ENCODE assay signal across 18 cellular contexts in genomic region chr11:5679811-5680210, GRCh38. TPM values are rescaled to one million over a fixed set of nuclear protein-coding genes. Genes with fewer than 3 reads are reported as not detected.
DNase-seq lines count a peak whose midpoint lies in the region; ATAC-seq, FAIRE-seq and TF ChIP-seq lines count a peak whose summit lies in the region.
"Had no signal": no experiment of that assay in that cellular context is flagged by ENCODE, and none has a peak within 500 bp of the region (broad histone marks: within the 10 kb centered on the region; RNA-seq: fewer than 3 reads in every experiment).

No MANE protein-coding gene starts in this region.

- peaks cover 28 to 43% of the 10 kb centered on the region in 2 experiments; a peak in 3 of 4 replicates for H3K79me1 ChIP-seq in IMR-90 (ENCODE audit: low read depth in 1 of 2, low read length in 2 of 2)
- H3K79me1 ChIP-seq in mesenchymal stem cell (replicated peaks; ENCODE audit: low read length, poor library complexity, severe bottlenecking) = peaks cover 25% of the 10 kb centered on the region

- H3K36me3 Mint-ChIP-seq in CD4-positive, alpha-beta memory T cell = peaks cover 38 to 43% of the 10 kb centered on the region in 2 donors
- H3K36me3 Mint-ChIP-seq in astrocyte (ENCODE audit: low read depth, unreplicated experiment) = peaks cover 42% of the 10 kb centered on the region

- no peak overlapping the region for H2BK12ac ChIP-seq in mesenchymal stem cell (ENCODE audit: low read length in 2 of 2)

- no peak overlapping the region for H4K8ac ChIP-seq in IMR-90 (ENCODE audit: low read depth in 2 of 2, low read length in 2 of 2)
- peak overlapping the region; percentile 60 for H4K8ac ChIP-seq in mesenchymal stem cell (ENCODE audit: low read length)

- no peak overlapping the region for H2AK9ac ChIP-seq in IMR-90 (replicated peaks; ENCODE audit: low read depth, low read length, poor library complexity)

- H3K9me3 ChIP-seq in CD4-positive, alpha-beta memory T cell (ENCODE audit: control insufficient read depth in 1 of 2, low read length in 2 of 2) = no peaks in the 10 kb centered on the region
- H3K9me3 ChIP-seq in IMR-90 (ENCODE audit: control insufficient read depth, insufficient read depth, low read length) = peaks cover 2% of the 10 kb centered on the region; the same call in 1 of the 2 replicates
- H3K9me3 ChIP-seq in astrocyte (ENCODE audit: insufficient read depth, low read depth, low read length) = no peaks in the 10 kb centered on the region
- H3K9me3 ChIP-seq in mesenchymal stem cell (ENCODE audit: control insufficient read depth, low read length) = peaks cover 3% of the 10 kb centered on the region

- peaks cover 20% of the 10 kb centered on the region for H3K36me3 ChIP-seq in CD4-positive, alpha-beta memory T cell (ENCODE audit: insufficient read depth, low read length)
- peaks cover 22% of the 10 kb centered on the region for H3K36me3 ChIP-seq in IMR-90 (ENCODE audit: control insufficient read depth, insufficient read depth, low read length)
- H3K36me3 ChIP-seq in astrocyte (ENCODE audit: insufficient read depth, low read length) = peaks cover 17% of the 10 kb centered on the region
- peaks cover 23 to 25% of the 10 kb centered on the region in 2 experiments for H3K36me3 ChIP-seq in mesenchymal stem cell (ENCODE audit: control insufficient read depth in 1 of 2, insufficient read depth in 2 of 2, low read depth in 1 of 2, low read length in 2 of 2)

- FAIRE-seq in astrocyte (lab: Jason Lieb, UNC) = no peak
- FAIRE-seq: HepG2 had no signal

- no peak overlapping the region for H2BK15ac ChIP-seq in IMR-90 (ENCODE audit: low read depth, low read length)
- H2BK15ac ChIP-seq in mesenchymal stem cell (ENCODE audit: low read depth, poor library complexity, severe bottlenecking) = no peak overlapping the region

- H3K4ac ChIP-seq in IMR-90 (ENCODE audit: low read depth, low read length) (no peak overlapping the region), mesenchymal stem cell (ENCODE audit: low read depth in 1 of 2, low read length in 2 of 2) (no peak overlapping the region)

- H2BK120ac ChIP-seq in IMR-90 (ENCODE audit: low read depth, low read length) (no peak overlapping the region), mesenchymal stem cell (ENCODE audit: low read depth, low read length) (no peak overlapping the region)

- no peak overlapping the region for H3K4me3 Mint-ChIP-seq in CD4-positive, alpha-beta memory T cell
- no peak overlapping the region for H3K4me3 Mint-ChIP-seq in astrocyte (ENCODE audit: unreplicated experiment)

- H3K18ac ChIP-seq in IMR-90 (ENCODE audit: low read depth, low read length) (no peak overlapping the region), mesenchymal stem cell (ENCODE audit: low read depth in 1 of 2, low read length in 2 of 2) (no peak overlapping the region)

- H2AK5ac ChIP-seq in IMR-90 (ENCODE audit: low read depth, low read length) = no peak overlapping the region
- no peak overlapping the region for H2AK5ac ChIP-seq in mesenchymal stem cell (ENCODE audit: low read length, severe bottlenecking)

- dilution Hi-C loops in IMR-90 (cut with HindIII; ENCODE audit: low sequenced_read_pairs, unreplicated experiment) = no loop called here

- intact Hi-C loops in CD4-positive, alpha-beta memory T cell (cut with micrococcal nuclease) = loop anchor here (5.0 to 10.0 kb wide), 2 partner anchors 555 to 1073 kb away; partner anchors contain the start of genes CNGA4, FHIP1B and TRIM68
- intact Hi-C loops in IMR-90 (cut with micrococcal nuclease) (loop anchor here (10.0 kb wide), 1 partner anchor 315 kb away; no protein-coding TSS in a partner anchor), dorsolateral prefrontal cortex (cut with DNase I) (no loop called here)

- WGBS in IMR-90 (ENCODE audit: extremely low coverage in 2 of 2, insufficient read length in 1 of 2), 2 experiments = 83% methylated on average over 1 of the region's 7 CpGs; no CpG with 5 or more reads in 1 of the 2 experiments
- 98% methylated on average over 7 of the region's 7 CpGs for WGBS in mesenchymal stem cell

- no peaks in the 10 kb centered on the region; the same call in 1 of the 2 replicates for H3K9me1 ChIP-seq in IMR-90 (ENCODE audit: insufficient read depth, low read length)

- DNase-seq in CD4-positive, alpha-beta memory T cell = no peak
- DNase-seq in IMR-90 (no peak), astrocyte (ENCODE audit: low read depth) (peak; percentile 8), mesenchymal stem cell (no peak), dorsolateral prefrontal cortex (no peak), D341Med (ENCODE audit: low spot score) (no peak)
- DNase-seq: AML-193; Calu3; CD4-positive, CD25-positive, alpha-beta regulatory T cell; H7; MM.1S; NCI-H1092 treated with DMSO at 0.1 percent for 48 hours; NCI-H2081 treated with DMSO at 0.1 percent for 48 hours; NCI-H510A; NCI-H774 had no signal

- in situ Hi-C loops in IMR-90 (cut with MboI; ENCODE audit: low sequenced_read_pairs) = loop anchor here (5.0 to 25.0 kb wide), 2 partner anchors 78 to 682 kb away; no protein-coding TSS in a partner anchor

- peaks cover 29 to 46% (median 35%) of the 10 kb centered on the region in 4 donors for H3K4me1 Mint-ChIP-seq in CD4-positive, alpha-beta memory T cell
- H3K4me1 Mint-ChIP-seq in astrocyte (ENCODE audit: low read depth, unreplicated experiment) = peaks cover 10% of the 10 kb centered on the region

- TF ChIP-seq RAD21 in IMR-90 (IDR thresholded peaks at IDR 0.05; ENCODE audit: low read length) = no peak

- H4K20me1 ChIP-seq in IMR-90 (ENCODE audit: insufficient read depth, low read length) = no peaks in the 10 kb centered on the region
- no peaks in the 10 kb centered on the region for H4K20me1 ChIP-seq in astrocyte (ENCODE audit: insufficient read depth, low read length)

- no peaks in the 10 kb centered on the region for H3K9me3 Mint-ChIP-seq in CD4-positive, alpha-beta memory T cell
- peaks cover 4% of the 10 kb centered on the region for H3K9me3 Mint-ChIP-seq in astrocyte (ENCODE audit: unreplicated experiment)
- H3K9me3 Mint-ChIP-seq: CD4-positive, CD25-positive, alpha-beta regulatory T cell had no signal

- H2BK5ac ChIP-seq in IMR-90 (ENCODE audit: low read depth, low read length, poor library complexity, severe bottlenecking) (no peak overlapping the region), mesenchymal stem cell (ENCODE audit: low read depth, low read length, poor library complexity, severe bottlenecking) (no peak overlapping the region)

- H3K4me2 ChIP-seq in IMR-90 (ENCODE audit: low read depth, low read length) = no peak overlapping the region
- H3K4me2 ChIP-seq in astrocyte (ENCODE audit: low read length) = no peak overlapping the region
- no peak overlapping the region for H3K4me2 ChIP-seq in mesenchymal stem cell (ENCODE audit: low read length, poor library complexity, severe bottlenecking)

- BruUV-seq in IMR-90 (replicated peaks; lab: Mats Ljungman, UMichigan) = no TSS peak

- H3K9ac ChIP-seq in IMR-90 (ENCODE audit: low read depth, low read length) = no peak overlapping the region
- H3K9ac ChIP-seq in astrocyte (ENCODE audit: low read length) = no peak overlapping the region
- H3K9ac ChIP-seq in mesenchymal stem cell (ENCODE audit: low read length) = no peak overlapping the region

- H2BK20ac ChIP-seq in IMR-90 (ENCODE audit: low read depth, low read length) = no peak overlapping the region

- H3K14ac ChIP-seq in IMR-90 (replicated peaks; ENCODE audit: low read depth, low read length) (no peak overlapping the region), mesenchymal stem cell (ENCODE audit: low read length in 2 of 2) (no peak overlapping the region)

- CTCF ChIA-PET in CD4-positive, alpha-beta memory T cell (lab: Charles Lee; ENCODE audit: partially characterized antibody) = no interaction called here
- CTCF ChIA-PET in IMR-90 (lab: Yijun Ruan, JAX) = interaction anchor here (1.4 kb wide), 1 partner anchor 59 kb away, joined by 3 read pairs; no protein-coding TSS in a partner anchor

- H3K79me2 ChIP-seq in astrocyte (ENCODE audit: insufficient read depth, low read length) = peaks cover 55% of the 10 kb centered on the region

- H3K27me3 Mint-ChIP-seq in CD4-positive, alpha-beta memory T cell = no peaks in the 10 kb centered on the region
- H3K27me3 Mint-ChIP-seq in astrocyte (ENCODE audit: low read depth, unreplicated experiment) = no peaks in the 10 kb centered on the region

- no peak overlapping the region for H4K91ac ChIP-seq in IMR-90 (ENCODE audit: insufficient read depth, low read depth, low read length)
- peak overlapping the region; percentile 27 for H4K91ac ChIP-seq in mesenchymal stem cell (ENCODE audit: low read length)

- H2AFZ ChIP-seq in IMR-90 (replicated peaks; ENCODE audit: low read length, poor library complexity) (peak overlapping the region; percentile 32), astrocyte (ENCODE audit: low read depth, low read length) (no peak overlapping the region), mesenchymal stem cell (ENCODE audit: low read depth, low read length) (no peak overlapping the region)

- H3K56ac ChIP-seq in IMR-90 (ENCODE audit: extremely low read depth, insufficient read depth, low read length) = no peak overlapping the region

- H3K4me1 ChIP-seq in CD4-positive, alpha-beta memory T cell (ENCODE audit: insufficient read depth, low read length) = peaks cover 4% of the 10 kb centered on the region
- H3K4me1 ChIP-seq in IMR-90 (ENCODE audit: control insufficient read depth, insufficient read depth, low read length) (no peaks in the 10 kb centered on the region), astrocyte (ENCODE audit: insufficient read depth, low read length) (peaks cover 7% of the 10 kb centered on the region), mesenchymal stem cell (ENCODE audit: control insufficient read depth, insufficient read depth, low read depth, low read length) (peaks cover 6% of the 10 kb centered on the region)

- TF ChIP-seq POLR2A in IMR-90 (IDR thresholded peaks at IDR 0.05; ENCODE audit: low read depth, low read length) = no peak

- no peak overlapping the region for H3K4me3 ChIP-seq in CD4-positive, alpha-beta memory T cell (ENCODE audit: low read length in 2 of 2)
- H3K4me3 ChIP-seq in IMR-90 (ENCODE audit: insufficient read depth, low read depth, low read length) = no peak overlapping the region
- H3K4me3 ChIP-seq in astrocyte (ENCODE audit: insufficient read depth, low read depth, low read length) = no peak overlapping the region
- H3K4me3 ChIP-seq in mesenchymal stem cell (ENCODE audit: insufficient read depth in 1 of 2, low read depth in 1 of 2, low read length in 2 of 2) = no peak overlapping the region
- no peak overlapping the region for H3K4me3 ChIP-seq in dorsolateral prefrontal cortex

- H3K27ac Mint-ChIP-seq in CD4-positive, alpha-beta memory T cell = peak overlapping the region in 4 of 7 donors; percentile 14 to 76 (median 52)
- H3K27ac Mint-ChIP-seq in astrocyte (ENCODE audit: unreplicated experiment) = no peak overlapping the region

- no peak overlapping the region for H3K27ac ChIP-seq in CD4-positive, alpha-beta memory T cell (ENCODE audit: low read depth, low read length)
- H3K27ac ChIP-seq in IMR-90 (ENCODE audit: insufficient read depth, low read length) (no peak overlapping the region), astrocyte (ENCODE audit: low read depth, low read length) (no peak overlapping the region), mesenchymal stem cell (ENCODE audit: low read length, poor library complexity, severe bottlenecking) (no peak overlapping the region), dorsolateral prefrontal cortex (no peak overlapping the region)

- H4K5ac ChIP-seq in IMR-90 (ENCODE audit: low read depth, low read length) = no peak overlapping the region

- H3K23ac ChIP-seq in IMR-90 (ENCODE audit: low read depth, low read length) (no peak overlapping the region), mesenchymal stem cell (ENCODE audit: low read length in 2 of 2) (no peak overlapping the region)

- H3K27me3 ChIP-seq in CD4-positive, alpha-beta memory T cell (ENCODE audit: insufficient read depth, low read length) = no peaks in the 10 kb centered on the region
- no peaks in the 10 kb centered on the region for H3K27me3 ChIP-seq in IMR-90 (ENCODE audit: control insufficient read depth, insufficient read depth, low read length)
- no peaks in the 10 kb centered on the region for H3K27me3 ChIP-seq in astrocyte (ENCODE audit: insufficient read depth, low read length)
- no peaks in the 10 kb centered on the region for H3K27me3 ChIP-seq in mesenchymal stem cell (ENCODE audit: control insufficient read depth in 1 of 2, insufficient read depth in 1 of 2, low read length in 2 of 2)
- no peaks in the 10 kb centered on the region for H3K27me3 ChIP-seq in dorsolateral prefrontal cortex

- TF ChIP-seq CTCF in IMR-90 (conservative IDR thresholded peaks at IDR 0.05; ENCODE audit: low read depth, low read length) = no peak
- no peak for TF ChIP-seq CTCF in astrocyte (IDR thresholded peaks at IDR 0.05; ENCODE audit: insufficient read depth, low read depth, low read length)
- no peak for TF ChIP-seq CTCF in dorsolateral prefrontal cortex (IDR thresholded peaks at IDR 0.05 in 54 of 56, conservative IDR thresholded peaks at IDR 0.05 in 2 of 56; ENCODE audit: low read depth in 1 of 56, partially characterized antibody in 56 of 56)

- ATAC-seq in IMR-90 (ENCODE audit: low read depth) (no peak), GM21737 (IDR thresholded peaks at IDR 0.05; ENCODE audit: unreplicated experiment) (no peak)
- ATAC-seq: HepG2 had no signal

- POLR2A ChIA-PET in CD4-positive, alpha-beta memory T cell (lab: Charles Lee; ENCODE audit: partially characterized antibody) = no interaction called here
- POLR2A ChIA-PET in IMR-90 (lab: Charles Lee; ENCODE audit: unreplicated experiment) = interaction anchor here (1.0 kb wide), 1 partner anchor 10 kb away, joined by 3 read pairs; the partner anchor contains the start of gene TRIM22

RNA-seq across cellular contexts. Expression of gene TRIM5, which starts 5.1 kb away (rescaled TPM):
- total RNA-seq in CD4-positive, alpha-beta memory T cell = 10 to 100 TPM; 33.9 to 35.5 TPM
- 1 to 10 TPM; 9.1 to 9.5 TPM for polyA plus RNA-seq in CD4-positive, alpha-beta memory T cell
- 49.1 and 58.0 TPM in 2 replicates for total RNA-seq in IMR-90 (2012; rRNA removed)
- polyA plus RNA-seq in IMR-90 (2012; rRNA removed) = 26.3 and 32.6 TPM in 2 replicates
- 11.5 and 14.9 TPM in 2 replicates for polyA plus RNA-seq in IMR-90 (2012; cell fraction: cytosol; rRNA removed)
- polyA plus RNA-seq in IMR-90 (2012; cell fraction: nucleus; rRNA removed; ENCODE audit: low replicate concordance) = 10.8 and 29.4 TPM in 2 replicates
- 45.3 and 55.6 TPM in 2 replicates for total RNA-seq in astrocyte
- 37.1 TPM for polyA plus RNA-seq in mesenchymal stem cell (2013, experiment 1 of 2)
- polyA plus RNA-seq in mesenchymal stem cell (2013, experiment 2 of 2) = 38.1 TPM
- total RNA-seq in dorsolateral prefrontal cortex = 10 to 100 TPM in 18 of 120 experiments, 1 to 10 TPM in 102; 2.7 to 18.5 (median 7.0) TPM

RNA-seq across cellular contexts. Expression of gene TRIM22, which starts 9.8 kb away (rescaled TPM):
- total RNA-seq in CD4-positive, alpha-beta memory T cell = 100 to 1,000 TPM; 349 to 353 TPM
- polyA plus RNA-seq in CD4-positive, alpha-beta memory T cell = 100 to 1,000 TPM; 187 to 190 TPM
- total RNA-seq in IMR-90 (2012; rRNA removed) = 39.4 and 46.8 TPM in 2 replicates
- 30.4 and 43.6 TPM in 2 replicates for polyA plus RNA-seq in IMR-90 (2012; rRNA removed)
- 7.4 and 15.7 TPM in 2 replicates for polyA plus RNA-seq in IMR-90 (2012; cell fraction: cytosol; rRNA removed)
- 35.2 and 246 TPM in 2 replicates for polyA plus RNA-seq in IMR-90 (2012; cell fraction: nucleus; rRNA removed; ENCODE audit: low replicate concordance)
- 167 and 205 TPM in 2 replicates for total RNA-seq in astrocyte
- 57.4 TPM for polyA plus RNA-seq in mesenchymal stem cell (2013, experiment 1 of 2)
- polyA plus RNA-seq in mesenchymal stem cell (2013, experiment 2 of 2) = 57.6 TPM
- 10 to 100 TPM; 15.5 to 93.4 (median 31.6) TPM for total RNA-seq in dorsolateral prefrontal cortex

RNA-seq across cellular contexts. Expression of gene TRIM34, which starts 55.0 kb away (rescaled TPM):
- 10 to 100 TPM; 10.4 to 11.6 TPM for total RNA-seq in CD4-positive, alpha-beta memory T cell
- polyA plus RNA-seq in CD4-positive, alpha-beta memory T cell = 10 to 100 TPM in 1 of 2 donors, 1 to 10 TPM in 1; 9.6 to 20.2 TPM
- total RNA-seq in IMR-90 (2012; rRNA removed) = 8.6 and 12.5 TPM in 2 replicates
- 5.3 and 6.1 TPM in 2 replicates for polyA plus RNA-seq in IMR-90 (2012; rRNA removed)
- 2.0 TPM in 2 replicates for polyA plus RNA-seq in IMR-90 (2012; cell fraction: cytosol; rRNA removed)
- polyA plus RNA-seq in IMR-90 (2012; cell fraction: nucleus; rRNA removed; ENCODE audit: low replicate concordance) = 1.8 and 20.8 TPM in 2 replicates
- 1.2 and 4.6 TPM in 2 replicates for total RNA-seq in astrocyte
- polyA plus RNA-seq in mesenchymal stem cell (2013, experiment 1 of 2) = 7.6 TPM
- 6.9 TPM for polyA plus RNA-seq in mesenchymal stem cell (2013, experiment 2 of 2)
- 1 to 10 TPM in 92 of 120 experiments, under 1 TPM in 27, not detected in 1; 0.28 to 4.5 (median 1.4) TPM for total RNA-seq in dorsolateral prefrontal cortex
- total RNA-seq: G401 had no signal

RNA-seq across cellular contexts. Expression of gene OR56B1, which starts 56.4 kb away (rescaled TPM):
- under 1 TPM; 0.44 to 0.61 TPM for total RNA-seq in CD4-positive, alpha-beta memory T cell
- under 1 TPM in 1 of 2 donors, not detected in 1; 0.20 TPM for polyA plus RNA-seq in CD4-positive, alpha-beta memory T cell
- total RNA-seq in IMR-90 (2012; rRNA removed) (not detected in 2 replicates), astrocyte (not detected in 2 replicates), dorsolateral prefrontal cortex (1 to 10 TPM in 2 of 120 experiments, under 1 TPM in 49, not detected in 69; 0.17 to 1.1 (median 0.33) TPM)
- polyA plus RNA-seq in IMR-90 (2012; rRNA removed) = not detected in 2 replicates
- polyA plus RNA-seq in IMR-90 (2012; cell fraction: cytosol; rRNA removed) = not detected in 2 replicates
- not detected in 2 replicates for polyA plus RNA-seq in IMR-90 (2012; cell fraction: nucleus; rRNA removed; ENCODE audit: low replicate concordance)
- not detected for polyA plus RNA-seq in mesenchymal stem cell (2013, experiment 1 of 2)
- not detected for polyA plus RNA-seq in mesenchymal stem cell (2013, experiment 2 of 2)
- total RNA-seq: Calu3; CD4-positive, CD25-positive, alpha-beta regulatory T cell; G401; H7; HepG2 had no signal
- polyA plus RNA-seq: HepG2 had no signal

Comparison
In these comparisons a context has a peak if more than half of its experiments do, and no peak if none do; other contexts are left out.
1. intact Hi-C loops: an anchor here in CD4-positive, alpha-beta memory T cell (5.0 to 10.0 kb wide) and IMR-90 (10.0 kb wide); none called in dorsolateral prefrontal cortex.